ENCODE assay signal across 1 cellular context in the genomic region with DNA sequence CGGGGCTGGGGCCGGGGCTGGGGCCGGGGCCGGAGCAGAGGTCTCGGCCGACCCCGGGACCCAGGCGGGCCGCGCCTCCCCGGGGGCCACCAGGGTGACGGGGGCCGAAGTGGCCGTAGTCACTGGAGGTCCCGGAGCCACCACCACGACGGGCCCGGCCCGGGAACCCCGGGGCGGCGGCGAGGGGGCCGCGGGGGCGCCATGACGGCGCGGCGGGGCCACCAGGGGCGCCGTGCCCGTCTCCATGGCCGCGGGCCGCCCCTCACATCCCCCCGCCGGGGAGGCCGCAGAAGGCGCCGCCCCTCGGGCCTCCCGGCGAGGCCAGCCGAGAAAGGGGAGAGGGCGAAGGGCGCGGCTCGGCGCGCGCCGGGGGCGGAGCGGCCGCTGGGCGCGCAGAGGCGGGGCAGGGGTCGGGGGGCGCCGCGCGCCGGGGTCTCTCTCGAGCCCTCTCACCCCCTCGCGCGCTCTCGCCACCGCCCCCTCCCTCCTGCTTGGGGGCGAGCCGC.
TF ChIP-seq lines count a peak whose summit lies in the region.

No MANE protein-coding gene starts in this region.

TF ChIP-seq in GM12878, 131 proteins besides CTCF, POLR2A, EP300 and RAD21 (continues in another document):
- TF ChIP-seq FOXK2 (IDR thresholded peaks at IDR 0.05): no peak
- TF ChIP-seq NR2C1 (IDR thresholded peaks at IDR 0.05): peak; percentile 63
- no peak for TF ChIP-seq CBFB (IDR thresholded peaks at IDR 0.05; ENCODE audit: low read depth)
- no peak for TF ChIP-seq GABPA (IDR thresholded peaks at IDR 0.05; ENCODE audit: low read depth)
- TF ChIP-seq CREM (IDR thresholded peaks at IDR 0.05; ENCODE audit: low read depth): no peak
- no peak for TF ChIP-seq ZSCAN29 (IDR thresholded peaks at IDR 0.05)
- TF ChIP-seq BHLHE40 (IDR thresholded peaks at IDR 0.05; ENCODE audit: borderline replicate concordance in 1 of 2, low read depth in 2 of 2, low read length in 1 of 2): peak in 1 of 2 experiments; percentile 38; a peak in 1 of 4 replicates
- TF ChIP-seq, protein P1, sequence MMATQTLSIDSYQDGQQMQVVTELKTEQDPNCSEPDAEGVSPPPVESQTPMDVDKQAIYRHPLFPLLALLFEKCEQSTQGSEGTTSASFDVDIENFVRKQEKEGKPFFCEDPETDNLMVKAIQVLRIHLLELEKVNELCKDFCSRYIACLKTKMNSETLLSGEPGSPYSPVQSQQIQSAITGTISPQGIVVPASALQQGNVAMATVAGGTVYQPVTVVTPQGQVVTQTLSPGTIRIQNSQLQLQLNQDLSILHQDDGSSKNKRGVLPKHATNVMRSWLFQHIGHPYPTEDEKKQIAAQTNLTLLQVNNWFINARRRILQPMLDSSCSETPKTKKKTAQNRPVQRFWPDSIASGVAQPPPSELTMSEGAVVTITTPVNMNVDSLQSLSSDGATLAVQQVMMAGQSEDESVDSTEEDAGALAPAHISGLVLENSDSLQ (IDR thresholded peaks at IDR 0.05): no peak
- no peak for TF ChIP-seq NBN (IDR thresholded peaks at IDR 0.05)
- TF ChIP-seq POLR2AphosphoS2 (IDR thresholded peaks at IDR 0.05; ENCODE audit: low read depth, low read length): no peak
- TF ChIP-seq PAX8 (IDR thresholded peaks at IDR 0.05): no peak
- TF ChIP-seq CEBPB (IDR thresholded peaks at IDR 0.05; ENCODE audit: borderline replicate concordance in 1 of 2, low read depth in 2 of 2, low read length in 2 of 2): no peak
- TF ChIP-seq, protein P2, sequence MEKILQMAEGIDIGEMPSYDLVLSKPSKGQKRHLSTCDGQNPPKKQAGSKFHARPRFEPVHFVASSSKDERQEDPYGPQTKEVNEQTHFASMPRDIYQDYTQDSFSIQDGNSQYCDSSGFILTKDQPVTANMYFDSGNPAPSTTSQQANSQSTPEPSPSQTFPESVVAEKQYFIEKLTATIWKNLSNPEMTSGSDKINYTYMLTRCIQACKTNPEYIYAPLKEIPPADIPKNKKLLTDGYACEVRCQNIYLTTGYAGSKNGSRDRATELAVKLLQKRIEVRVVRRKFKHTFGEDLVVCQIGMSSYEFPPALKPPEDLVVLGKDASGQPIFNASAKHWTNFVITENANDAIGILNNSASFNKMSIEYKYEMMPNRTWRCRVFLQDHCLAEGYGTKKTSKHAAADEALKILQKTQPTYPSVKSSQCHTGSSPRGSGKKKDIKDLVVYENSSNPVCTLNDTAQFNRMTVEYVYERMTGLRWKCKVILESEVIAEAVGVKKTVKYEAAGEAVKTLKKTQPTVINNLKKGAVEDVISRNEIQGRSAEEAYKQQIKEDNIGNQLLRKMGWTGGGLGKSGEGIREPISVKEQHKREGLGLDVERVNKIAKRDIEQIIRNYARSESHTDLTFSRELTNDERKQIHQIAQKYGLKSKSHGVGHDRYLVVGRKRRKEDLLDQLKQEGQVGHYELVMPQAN (conservative IDR thresholded peaks at IDR 0.05): peak; percentile 86
- TF ChIP-seq CBX5 (IDR thresholded peaks at IDR 0.05; ENCODE audit: low read depth): no peak
- TF ChIP-seq SMARCA5 (IDR thresholded peaks at IDR 0.05): peak; percentile 84; the same call in 1 of the 2 replicates
- TF ChIP-seq YY1 (IDR thresholded peaks at IDR 0.05; ENCODE audit: low read depth, low read length): peak; percentile 82
- TF ChIP-seq, protein P3, sequence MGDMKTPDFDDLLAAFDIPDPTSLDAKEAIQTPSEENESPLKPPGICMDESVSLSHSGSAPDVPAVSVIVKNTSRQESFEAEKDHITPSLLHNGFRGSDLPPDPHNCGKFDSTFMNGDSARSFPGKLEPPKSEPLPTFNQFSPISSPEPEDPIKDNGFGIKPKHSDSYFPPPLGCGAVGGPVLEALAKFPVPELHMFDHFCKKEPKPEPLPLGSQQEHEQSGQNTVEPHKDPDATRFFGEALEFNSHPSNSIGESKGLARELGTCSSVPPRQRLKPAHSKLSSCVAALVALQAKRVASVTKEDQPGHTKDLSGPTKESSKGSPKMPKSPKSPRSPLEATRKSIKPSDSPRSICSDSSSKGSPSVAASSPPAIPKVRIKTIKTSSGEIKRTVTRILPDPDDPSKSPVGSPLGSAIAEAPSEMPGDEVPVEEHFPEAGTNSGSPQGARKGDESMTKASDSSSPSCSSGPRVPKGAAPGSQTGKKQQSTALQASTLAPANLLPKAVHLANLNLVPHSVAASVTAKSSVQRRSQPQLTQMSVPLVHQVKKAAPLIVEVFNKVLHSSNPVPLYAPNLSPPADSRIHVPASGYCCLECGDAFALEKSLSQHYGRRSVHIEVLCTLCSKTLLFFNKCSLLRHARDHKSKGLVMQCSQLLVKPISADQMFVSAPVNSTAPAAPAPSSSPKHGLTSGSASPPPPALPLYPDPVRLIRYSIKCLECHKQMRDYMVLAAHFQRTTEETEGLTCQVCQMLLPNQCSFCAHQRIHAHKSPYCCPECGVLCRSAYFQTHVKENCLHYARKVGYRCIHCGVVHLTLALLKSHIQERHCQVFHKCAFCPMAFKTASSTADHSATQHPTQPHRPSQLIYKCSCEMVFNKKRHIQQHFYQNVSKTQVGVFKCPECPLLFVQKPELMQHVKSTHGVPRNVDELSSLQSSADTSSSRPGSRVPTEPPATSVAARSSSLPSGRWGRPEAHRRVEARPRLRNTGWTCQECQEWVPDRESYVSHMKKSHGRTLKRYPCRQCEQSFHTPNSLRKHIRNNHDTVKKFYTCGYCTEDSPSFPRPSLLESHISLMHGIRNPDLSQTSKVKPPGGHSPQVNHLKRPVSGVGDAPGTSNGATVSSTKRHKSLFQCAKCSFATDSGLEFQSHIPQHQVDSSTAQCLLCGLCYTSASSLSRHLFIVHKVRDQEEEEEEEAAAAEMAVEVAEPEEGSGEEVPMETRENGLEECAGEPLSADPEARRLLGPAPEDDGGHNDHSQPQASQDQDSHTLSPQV (IDR thresholded peaks at IDR 0.05): no peak
- TF ChIP-seq MYC (IDR thresholded peaks at IDR 0.05; ENCODE audit: insufficient read depth, insufficient read length, insufficient replicate concordance, low read length, severe bottlenecking): no peak
- TF ChIP-seq FOS (IDR thresholded peaks at IDR 0.05; ENCODE audit: borderline replicate concordance, extremely low read depth, insufficient read length): no peak
- TF ChIP-seq, protein P4, sequence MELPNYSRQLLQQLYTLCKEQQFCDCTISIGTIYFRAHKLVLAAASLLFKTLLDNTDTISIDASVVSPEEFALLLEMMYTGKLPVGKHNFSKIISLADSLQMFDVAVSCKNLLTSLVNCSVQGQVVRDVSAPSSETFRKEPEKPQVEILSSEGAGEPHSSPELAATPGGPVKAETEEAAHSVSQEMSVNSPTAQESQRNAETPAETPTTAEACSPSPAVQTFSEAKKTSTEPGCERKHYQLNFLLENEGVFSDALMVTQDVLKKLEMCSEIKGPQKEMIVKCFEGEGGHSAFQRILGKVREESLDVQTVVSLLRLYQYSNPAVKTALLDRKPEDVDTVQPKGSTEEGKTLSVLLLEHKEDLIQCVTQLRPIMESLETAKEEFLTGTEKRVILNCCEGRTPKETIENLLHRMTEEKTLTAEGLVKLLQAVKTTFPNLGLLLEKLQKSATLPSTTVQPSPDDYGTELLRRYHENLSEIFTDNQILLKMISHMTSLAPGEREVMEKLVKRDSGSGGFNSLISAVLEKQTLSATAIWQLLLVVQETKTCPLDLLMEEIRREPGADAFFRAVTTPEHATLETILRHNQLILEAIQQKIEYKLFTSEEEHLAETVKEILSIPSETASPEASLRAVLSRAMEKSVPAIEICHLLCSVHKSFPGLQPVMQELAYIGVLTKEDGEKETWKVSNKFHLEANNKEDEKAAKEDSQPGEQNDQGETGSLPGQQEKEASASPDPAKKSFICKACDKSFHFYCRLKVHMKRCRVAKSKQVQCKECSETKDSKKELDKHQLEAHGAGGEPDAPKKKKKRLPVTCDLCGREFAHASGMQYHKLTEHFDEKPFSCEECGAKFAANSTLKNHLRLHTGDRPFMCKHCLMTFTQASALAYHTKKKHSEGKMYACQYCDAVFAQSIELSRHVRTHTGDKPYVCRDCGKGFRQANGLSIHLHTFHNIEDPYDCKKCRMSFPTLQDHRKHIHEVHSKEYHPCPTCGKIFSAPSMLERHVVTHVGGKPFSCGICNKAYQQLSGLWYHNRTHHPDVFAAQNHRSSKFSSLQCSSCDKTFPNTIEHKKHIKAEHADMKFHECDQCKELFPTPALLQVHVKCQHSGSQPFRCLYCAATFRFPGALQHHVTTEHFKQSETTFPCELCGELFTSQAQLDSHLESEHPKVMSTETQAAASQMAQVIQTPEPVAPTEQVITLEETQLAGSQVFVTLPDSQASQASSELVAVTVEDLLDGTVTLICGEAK (IDR thresholded peaks at IDR 0.05; ENCODE audit: borderline replicate concordance): no peak
- TF ChIP-seq, protein P5, sequence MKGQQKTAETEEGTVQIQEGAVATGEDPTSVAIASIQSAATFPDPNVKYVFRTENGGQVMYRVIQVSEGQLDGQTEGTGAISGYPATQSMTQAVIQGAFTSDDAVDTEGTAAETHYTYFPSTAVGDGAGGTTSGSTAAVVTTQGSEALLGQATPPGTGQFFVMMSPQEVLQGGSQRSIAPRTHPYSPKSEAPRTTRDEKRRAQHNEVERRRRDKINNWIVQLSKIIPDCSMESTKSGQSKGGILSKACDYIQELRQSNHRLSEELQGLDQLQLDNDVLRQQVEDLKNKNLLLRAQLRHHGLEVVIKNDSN (IDR thresholded peaks at IDR 0.05; ENCODE audit: borderline replicate concordance, extremely low read length, insufficient read depth, low read depth, low read length): no peak
- TF ChIP-seq ZNF622 (IDR thresholded peaks at IDR 0.05): no peak
- TF ChIP-seq ATF7 (IDR thresholded peaks at IDR 0.05; ENCODE audit: low read depth): no peak
- no peak for TF ChIP-seq BMI1 (IDR thresholded peaks at IDR 0.05; ENCODE audit: borderline replicate concordance)
- TF ChIP-seq SRF (IDR thresholded peaks at IDR 0.05; ENCODE audit: low read depth in 2 of 2, low read length in 2 of 2): no peak
- no peak for TF ChIP-seq POLR2AphosphoS5 (IDR thresholded peaks at IDR 0.05; ENCODE audit: low read length)
- TF ChIP-seq LARP7 (IDR thresholded peaks at IDR 0.05): peak; percentile 93
- TF ChIP-seq NR2F1 (conservative IDR thresholded peaks at IDR 0.05): peak; percentile 74
- TF ChIP-seq, protein P6, sequence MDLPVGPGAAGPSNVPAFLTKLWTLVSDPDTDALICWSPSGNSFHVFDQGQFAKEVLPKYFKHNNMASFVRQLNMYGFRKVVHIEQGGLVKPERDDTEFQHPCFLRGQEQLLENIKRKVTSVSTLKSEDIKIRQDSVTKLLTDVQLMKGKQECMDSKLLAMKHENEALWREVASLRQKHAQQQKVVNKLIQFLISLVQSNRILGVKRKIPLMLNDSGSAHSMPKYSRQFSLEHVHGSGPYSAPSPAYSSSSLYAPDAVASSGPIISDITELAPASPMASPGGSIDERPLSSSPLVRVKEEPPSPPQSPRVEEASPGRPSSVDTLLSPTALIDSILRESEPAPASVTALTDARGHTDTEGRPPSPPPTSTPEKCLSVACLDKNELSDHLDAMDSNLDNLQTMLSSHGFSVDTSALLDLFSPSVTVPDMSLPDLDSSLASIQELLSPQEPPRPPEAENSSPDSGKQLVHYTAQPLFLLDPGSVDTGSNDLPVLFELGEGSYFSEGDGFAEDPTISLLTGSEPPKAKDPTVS (IDR thresholded peaks at IDR 0.05; ENCODE audit: low read depth, low read length): no peak
- no peak; the same call in none of the 2 replicates for TF ChIP-seq IKZF1 (conservative IDR thresholded peaks at IDR 0.05)
- no peak for TF ChIP-seq ZNF384 (IDR thresholded peaks at IDR 0.05; ENCODE audit: borderline replicate concordance, low read depth, low read length)
- peak; percentile 43; the same call in 1 of the 2 replicates for TF ChIP-seq DPF2 (IDR thresholded peaks at IDR 0.05)
- no peak for TF ChIP-seq ZNF24 (IDR thresholded peaks at IDR 0.05)
- TF ChIP-seq, protein P7, sequence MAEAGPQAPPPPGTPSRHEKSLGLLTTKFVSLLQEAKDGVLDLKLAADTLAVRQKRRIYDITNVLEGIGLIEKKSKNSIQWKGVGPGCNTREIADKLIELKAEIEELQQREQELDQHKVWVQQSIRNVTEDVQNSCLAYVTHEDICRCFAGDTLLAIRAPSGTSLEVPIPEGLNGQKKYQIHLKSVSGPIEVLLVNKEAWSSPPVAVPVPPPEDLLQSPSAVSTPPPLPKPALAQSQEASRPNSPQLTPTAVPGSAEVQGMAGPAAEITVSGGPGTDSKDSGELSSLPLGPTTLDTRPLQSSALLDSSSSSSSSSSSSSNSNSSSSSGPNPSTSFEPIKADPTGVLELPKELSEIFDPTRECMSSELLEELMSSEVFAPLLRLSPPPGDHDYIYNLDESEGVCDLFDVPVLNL (IDR thresholded peaks at IDR 0.05; ENCODE audit: low read depth, low read length): no peak
- no peak for TF ChIP-seq TARDBP (IDR thresholded peaks at IDR 0.05; ENCODE audit: borderline replicate concordance)
- peak; percentile 5; the same call in 1 of the 2 replicates for TF ChIP-seq MXI1 (IDR thresholded peaks at IDR 0.05; ENCODE audit: low read depth, low read length)
- TF ChIP-seq, protein P8, sequence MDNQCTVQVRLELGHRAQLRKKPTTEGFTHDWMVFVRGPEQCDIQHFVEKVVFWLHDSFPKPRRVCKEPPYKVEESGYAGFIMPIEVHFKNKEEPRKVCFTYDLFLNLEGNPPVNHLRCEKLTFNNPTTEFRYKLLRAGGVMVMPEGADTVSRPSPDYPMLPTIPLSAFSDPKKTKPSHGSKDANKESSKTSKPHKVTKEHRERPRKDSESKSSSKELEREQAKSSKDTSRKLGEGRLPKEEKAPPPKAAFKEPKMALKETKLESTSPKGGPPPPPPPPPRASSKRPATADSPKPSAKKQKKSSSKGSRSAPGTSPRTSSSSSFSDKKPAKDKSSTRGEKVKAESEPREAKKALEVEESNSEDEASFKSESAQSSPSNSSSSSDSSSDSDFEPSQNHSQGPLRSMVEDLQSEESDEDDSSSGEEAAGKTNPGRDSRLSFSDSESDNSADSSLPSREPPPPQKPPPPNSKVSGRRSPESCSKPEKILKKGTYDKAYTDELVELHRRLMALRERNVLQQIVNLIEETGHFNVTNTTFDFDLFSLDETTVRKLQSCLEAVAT (IDR thresholded peaks at IDR 0.05): no peak
- TF ChIP-seq GATAD2B (conservative IDR thresholded peaks at IDR 0.05; ENCODE audit: low read depth): peak; percentile 78
- no peak for TF ChIP-seq KLF5 (IDR thresholded peaks at IDR 0.05; ENCODE audit: partially characterized antibody)
- TF ChIP-seq PAX5 (IDR thresholded peaks at IDR 0.05; ENCODE audit: borderline replicate concordance, low read depth, low read length): no peak
- TF ChIP-seq, protein P9, sequence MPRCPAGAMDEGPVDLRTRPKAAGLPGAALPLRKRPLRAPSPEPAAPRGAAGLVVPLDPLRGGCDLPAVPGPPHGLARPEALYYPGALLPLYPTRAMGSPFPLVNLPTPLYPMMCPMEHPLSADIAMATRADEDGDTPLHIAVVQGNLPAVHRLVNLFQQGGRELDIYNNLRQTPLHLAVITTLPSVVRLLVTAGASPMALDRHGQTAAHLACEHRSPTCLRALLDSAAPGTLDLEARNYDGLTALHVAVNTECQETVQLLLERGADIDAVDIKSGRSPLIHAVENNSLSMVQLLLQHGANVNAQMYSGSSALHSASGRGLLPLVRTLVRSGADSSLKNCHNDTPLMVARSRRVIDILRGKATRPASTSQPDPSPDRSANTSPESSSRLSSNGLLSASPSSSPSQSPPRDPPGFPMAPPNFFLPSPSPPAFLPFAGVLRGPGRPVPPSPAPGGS (IDR thresholded peaks at IDR 0.05; ENCODE audit: borderline replicate concordance, insufficient read depth, low read depth, low read length, poor library complexity, severe bottlenecking): no peak
- TF ChIP-seq, protein P10, sequence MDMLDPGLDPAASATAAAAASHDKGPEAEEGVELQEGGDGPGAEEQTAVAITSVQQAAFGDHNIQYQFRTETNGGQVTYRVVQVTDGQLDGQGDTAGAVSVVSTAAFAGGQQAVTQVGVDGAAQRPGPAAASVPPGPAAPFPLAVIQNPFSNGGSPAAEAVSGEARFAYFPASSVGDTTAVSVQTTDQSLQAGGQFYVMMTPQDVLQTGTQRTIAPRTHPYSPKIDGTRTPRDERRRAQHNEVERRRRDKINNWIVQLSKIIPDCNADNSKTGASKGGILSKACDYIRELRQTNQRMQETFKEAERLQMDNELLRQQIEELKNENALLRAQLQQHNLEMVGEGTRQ (IDR thresholded peaks at IDR 0.05; ENCODE audit: borderline replicate concordance, low read depth, low read length): no peak
- no peak for TF ChIP-seq SUZ12 (IDR thresholded peaks at IDR 0.05; ENCODE audit: unreplicated experiment)
